1 cellular context compared by ENCODE assay signal in the genomic region with DNA sequence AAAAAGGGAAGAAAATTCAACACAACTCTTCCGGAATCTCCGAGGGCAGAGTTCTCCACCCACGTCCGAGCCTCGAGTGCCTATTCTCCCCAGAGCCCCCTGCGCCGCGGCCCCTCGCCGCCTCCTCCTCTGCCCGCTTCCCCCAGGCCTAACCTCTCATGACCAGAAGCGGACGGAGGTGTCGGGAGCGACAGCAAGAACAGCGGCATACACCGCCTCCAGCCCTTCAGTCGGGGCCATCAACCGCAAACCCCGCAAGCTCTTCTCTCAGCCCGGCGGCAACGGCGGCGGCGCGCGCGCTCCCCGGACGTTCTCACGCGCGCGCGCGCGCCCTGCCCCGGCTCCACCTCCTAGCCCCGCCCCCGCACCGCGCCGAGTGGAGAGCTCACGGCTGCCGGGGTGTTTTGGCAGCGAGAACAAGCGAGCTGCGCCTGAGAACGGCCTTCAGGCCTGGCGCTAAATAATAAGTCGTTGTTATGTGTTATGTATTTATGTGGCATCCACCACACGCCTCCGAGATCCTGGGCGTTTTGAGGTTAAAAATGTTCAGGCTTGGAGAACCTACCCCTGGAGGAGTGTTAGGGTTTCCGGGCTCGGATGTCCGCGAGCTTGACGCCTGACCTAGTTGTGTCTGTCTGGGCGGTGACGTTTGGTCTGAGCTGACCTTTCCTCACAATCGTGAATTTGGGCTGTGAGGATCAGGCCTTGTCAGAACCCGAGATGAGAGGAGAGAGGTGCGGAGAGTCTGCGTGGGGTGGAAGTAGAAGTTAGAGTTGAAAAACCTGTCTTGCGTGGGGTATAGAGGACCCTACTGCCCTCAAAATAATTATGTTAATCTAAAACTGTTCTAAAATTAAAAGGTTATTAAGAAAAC.
TF ChIP-seq lines count a peak whose summit lies in the region.

A gene with protein sequence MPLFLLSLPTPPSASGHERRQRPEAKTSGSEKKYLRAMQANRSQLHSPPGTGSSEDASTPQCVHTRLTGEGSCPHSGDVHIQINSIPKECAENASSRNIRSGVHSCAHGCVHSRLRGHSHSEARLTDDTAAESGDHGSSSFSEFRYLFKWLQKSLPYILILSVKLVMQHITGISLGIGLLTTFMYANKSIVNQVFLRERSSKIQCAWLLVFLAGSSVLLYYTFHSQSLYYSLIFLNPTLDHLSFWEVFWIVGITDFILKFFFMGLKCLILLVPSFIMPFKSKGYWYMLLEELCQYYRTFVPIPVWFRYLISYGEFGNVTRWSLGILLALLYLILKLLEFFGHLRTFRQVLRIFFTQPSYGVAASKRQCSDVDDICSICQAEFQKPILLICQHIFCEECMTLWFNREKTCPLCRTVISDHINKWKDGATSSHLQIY (minus strand): TSS at position 286 of the 874 bp plus-strand sequence. CDS start 77 bp downstream, at position 209.

TF ChIP-seq in K562, 482 proteins besides CTCF, POLR2A, EP300 and RAD21 (continued from another document and continues in another):
- TF ChIP-seq NR2C1 (IDR thresholded peaks at IDR 0.05) (peak; percentile 75), NR2C1 (tag; IDR thresholded peaks at IDR 0.05) (peak; percentile 63; the same call in 1 of the 2 replicates), ZNF764 (CRISPR knock-in tag; IDR thresholded peaks at IDR 0.05; ENCODE audit: low read depth) (no peak), ZNF324 (CRISPR knock-in tag; IDR thresholded peaks at IDR 0.05) (no peak), ZNF551 (CRISPR knock-in tag; IDR thresholded peaks at IDR 0.05) (no peak), L3MBTL2 (IDR thresholded peaks at IDR 0.05) (peak; percentile 81), ZNF778 (CRISPR knock-in tag; IDR thresholded peaks at IDR 0.05) (no peak), ZBTB8A (IDR thresholded peaks at IDR 0.05; ENCODE audit: partially characterized antibody) (no peak), SETDB1 (IDR thresholded peaks at IDR 0.05; ENCODE audit: low read length) (no peak), PTTG1 (tag; IDR thresholded peaks at IDR 0.05; ENCODE audit: low read depth) (no peak), ZNF146 (CRISPR knock-in tag; IDR thresholded peaks at IDR 0.05; ENCODE audit: unreplicated experiment) (no peak), MCM5 (IDR thresholded peaks at IDR 0.05; ENCODE audit: low read depth) (no peak), SIN3B (IDR thresholded peaks at IDR 0.05; ENCODE audit: low read depth) (0 out of 2 replicates have a peak, but pooled peaks have one; percentile 25), ZNF253 (CRISPR knock-in tag; conservative IDR thresholded peaks at IDR 0.05) (no peak), POLR2G (IDR thresholded peaks at IDR 0.05; ENCODE audit: low read depth, low read length) (peak; percentile 96), CBX8 (IDR thresholded peaks at IDR 0.05; ENCODE audit: borderline replicate concordance, extremely low read depth, low read depth, low read length, poor library complexity, severe bottlenecking) (no peak), PYGO2 (tag; IDR thresholded peaks at IDR 0.05) (no peak), ZNF23 (CRISPR knock-in tag; IDR thresholded peaks at IDR 0.05) (no peak), PCBP2 (IDR thresholded peaks at IDR 0.05; ENCODE audit: low read depth, low read length, poor library complexity, severe bottlenecking) (no peak), KHSRP (IDR thresholded peaks at IDR 0.05) (no peak), ZNF507 (tag; conservative IDR thresholded peaks at IDR 0.05) (no peak)
- TF ChIP-seq, protein P1, sequence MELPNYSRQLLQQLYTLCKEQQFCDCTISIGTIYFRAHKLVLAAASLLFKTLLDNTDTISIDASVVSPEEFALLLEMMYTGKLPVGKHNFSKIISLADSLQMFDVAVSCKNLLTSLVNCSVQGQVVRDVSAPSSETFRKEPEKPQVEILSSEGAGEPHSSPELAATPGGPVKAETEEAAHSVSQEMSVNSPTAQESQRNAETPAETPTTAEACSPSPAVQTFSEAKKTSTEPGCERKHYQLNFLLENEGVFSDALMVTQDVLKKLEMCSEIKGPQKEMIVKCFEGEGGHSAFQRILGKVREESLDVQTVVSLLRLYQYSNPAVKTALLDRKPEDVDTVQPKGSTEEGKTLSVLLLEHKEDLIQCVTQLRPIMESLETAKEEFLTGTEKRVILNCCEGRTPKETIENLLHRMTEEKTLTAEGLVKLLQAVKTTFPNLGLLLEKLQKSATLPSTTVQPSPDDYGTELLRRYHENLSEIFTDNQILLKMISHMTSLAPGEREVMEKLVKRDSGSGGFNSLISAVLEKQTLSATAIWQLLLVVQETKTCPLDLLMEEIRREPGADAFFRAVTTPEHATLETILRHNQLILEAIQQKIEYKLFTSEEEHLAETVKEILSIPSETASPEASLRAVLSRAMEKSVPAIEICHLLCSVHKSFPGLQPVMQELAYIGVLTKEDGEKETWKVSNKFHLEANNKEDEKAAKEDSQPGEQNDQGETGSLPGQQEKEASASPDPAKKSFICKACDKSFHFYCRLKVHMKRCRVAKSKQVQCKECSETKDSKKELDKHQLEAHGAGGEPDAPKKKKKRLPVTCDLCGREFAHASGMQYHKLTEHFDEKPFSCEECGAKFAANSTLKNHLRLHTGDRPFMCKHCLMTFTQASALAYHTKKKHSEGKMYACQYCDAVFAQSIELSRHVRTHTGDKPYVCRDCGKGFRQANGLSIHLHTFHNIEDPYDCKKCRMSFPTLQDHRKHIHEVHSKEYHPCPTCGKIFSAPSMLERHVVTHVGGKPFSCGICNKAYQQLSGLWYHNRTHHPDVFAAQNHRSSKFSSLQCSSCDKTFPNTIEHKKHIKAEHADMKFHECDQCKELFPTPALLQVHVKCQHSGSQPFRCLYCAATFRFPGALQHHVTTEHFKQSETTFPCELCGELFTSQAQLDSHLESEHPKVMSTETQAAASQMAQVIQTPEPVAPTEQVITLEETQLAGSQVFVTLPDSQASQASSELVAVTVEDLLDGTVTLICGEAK (IDR thresholded peaks at IDR 0.05): peak; percentile 36; the same call in 1 of the 2 replicates
- TF ChIP-seq, protein P1 (CRISPR knock-in tag; IDR thresholded peaks at IDR 0.05): no peak
- TF ChIP-seq, protein P2, sequence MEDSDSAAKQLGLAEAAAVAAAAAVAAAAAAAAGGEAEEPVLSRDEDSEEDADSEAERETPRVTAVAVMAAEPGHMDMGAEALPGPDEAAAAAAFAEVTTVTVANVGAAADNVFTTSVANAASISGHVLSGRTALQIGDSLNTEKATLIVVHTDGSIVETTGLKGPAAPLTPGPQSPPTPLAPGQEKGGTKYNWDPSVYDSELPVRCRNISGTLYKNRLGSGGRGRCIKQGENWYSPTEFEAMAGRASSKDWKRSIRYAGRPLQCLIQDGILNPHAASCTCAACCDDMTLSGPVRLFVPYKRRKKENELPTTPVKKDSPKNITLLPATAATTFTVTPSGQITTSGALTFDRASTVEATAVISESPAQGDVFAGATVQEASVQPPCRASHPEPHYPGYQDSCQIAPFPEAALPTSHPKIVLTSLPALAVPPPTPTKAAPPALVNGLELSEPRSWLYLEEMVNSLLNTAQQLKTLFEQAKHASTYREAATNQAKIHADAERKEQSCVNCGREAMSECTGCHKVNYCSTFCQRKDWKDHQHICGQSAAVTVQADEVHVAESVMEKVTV (CRISPR knock-in tag; IDR thresholded peaks at IDR 0.05): no peak
- TF ChIP-seq, protein P3, sequence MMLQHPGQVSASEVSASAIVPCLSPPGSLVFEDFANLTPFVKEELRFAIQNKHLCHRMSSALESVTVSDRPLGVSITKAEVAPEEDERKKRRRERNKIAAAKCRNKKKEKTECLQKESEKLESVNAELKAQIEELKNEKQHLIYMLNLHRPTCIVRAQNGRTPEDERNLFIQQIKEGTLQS (IDR thresholded peaks at IDR 0.05): no peak
- TF ChIP-seq, protein P3 (CRISPR knock-in tag; conservative IDR thresholded peaks at IDR 0.05): no peak
- TF ChIP-seq, protein P4, sequence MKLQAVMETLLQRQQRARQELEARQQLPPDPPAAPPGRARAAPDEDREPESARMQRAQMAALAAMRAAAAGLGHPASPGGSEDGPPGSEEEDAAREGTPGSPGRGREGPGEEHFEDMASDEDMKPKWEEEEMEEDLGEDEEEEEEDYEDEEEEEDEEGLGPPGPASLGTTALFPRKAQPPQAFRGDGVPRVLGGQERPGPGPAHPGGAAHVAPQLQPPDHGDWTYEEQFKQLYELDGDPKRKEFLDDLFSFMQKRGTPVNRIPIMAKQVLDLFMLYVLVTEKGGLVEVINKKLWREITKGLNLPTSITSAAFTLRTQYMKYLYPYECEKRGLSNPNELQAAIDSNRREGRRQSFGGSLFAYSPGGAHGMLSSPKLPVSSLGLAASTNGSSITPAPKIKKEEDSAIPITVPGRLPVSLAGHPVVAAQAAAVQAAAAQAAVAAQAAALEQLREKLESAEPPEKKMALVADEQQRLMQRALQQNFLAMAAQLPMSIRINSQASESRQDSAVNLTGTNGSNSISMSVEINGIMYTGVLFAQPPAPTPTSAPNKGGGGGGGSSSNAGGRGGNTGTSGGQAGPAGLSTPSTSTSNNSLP (IDR thresholded peaks at IDR 0.05; ENCODE audit: borderline replicate concordance, low read depth, low read length): no peak
- TF ChIP-seq, protein P5, sequence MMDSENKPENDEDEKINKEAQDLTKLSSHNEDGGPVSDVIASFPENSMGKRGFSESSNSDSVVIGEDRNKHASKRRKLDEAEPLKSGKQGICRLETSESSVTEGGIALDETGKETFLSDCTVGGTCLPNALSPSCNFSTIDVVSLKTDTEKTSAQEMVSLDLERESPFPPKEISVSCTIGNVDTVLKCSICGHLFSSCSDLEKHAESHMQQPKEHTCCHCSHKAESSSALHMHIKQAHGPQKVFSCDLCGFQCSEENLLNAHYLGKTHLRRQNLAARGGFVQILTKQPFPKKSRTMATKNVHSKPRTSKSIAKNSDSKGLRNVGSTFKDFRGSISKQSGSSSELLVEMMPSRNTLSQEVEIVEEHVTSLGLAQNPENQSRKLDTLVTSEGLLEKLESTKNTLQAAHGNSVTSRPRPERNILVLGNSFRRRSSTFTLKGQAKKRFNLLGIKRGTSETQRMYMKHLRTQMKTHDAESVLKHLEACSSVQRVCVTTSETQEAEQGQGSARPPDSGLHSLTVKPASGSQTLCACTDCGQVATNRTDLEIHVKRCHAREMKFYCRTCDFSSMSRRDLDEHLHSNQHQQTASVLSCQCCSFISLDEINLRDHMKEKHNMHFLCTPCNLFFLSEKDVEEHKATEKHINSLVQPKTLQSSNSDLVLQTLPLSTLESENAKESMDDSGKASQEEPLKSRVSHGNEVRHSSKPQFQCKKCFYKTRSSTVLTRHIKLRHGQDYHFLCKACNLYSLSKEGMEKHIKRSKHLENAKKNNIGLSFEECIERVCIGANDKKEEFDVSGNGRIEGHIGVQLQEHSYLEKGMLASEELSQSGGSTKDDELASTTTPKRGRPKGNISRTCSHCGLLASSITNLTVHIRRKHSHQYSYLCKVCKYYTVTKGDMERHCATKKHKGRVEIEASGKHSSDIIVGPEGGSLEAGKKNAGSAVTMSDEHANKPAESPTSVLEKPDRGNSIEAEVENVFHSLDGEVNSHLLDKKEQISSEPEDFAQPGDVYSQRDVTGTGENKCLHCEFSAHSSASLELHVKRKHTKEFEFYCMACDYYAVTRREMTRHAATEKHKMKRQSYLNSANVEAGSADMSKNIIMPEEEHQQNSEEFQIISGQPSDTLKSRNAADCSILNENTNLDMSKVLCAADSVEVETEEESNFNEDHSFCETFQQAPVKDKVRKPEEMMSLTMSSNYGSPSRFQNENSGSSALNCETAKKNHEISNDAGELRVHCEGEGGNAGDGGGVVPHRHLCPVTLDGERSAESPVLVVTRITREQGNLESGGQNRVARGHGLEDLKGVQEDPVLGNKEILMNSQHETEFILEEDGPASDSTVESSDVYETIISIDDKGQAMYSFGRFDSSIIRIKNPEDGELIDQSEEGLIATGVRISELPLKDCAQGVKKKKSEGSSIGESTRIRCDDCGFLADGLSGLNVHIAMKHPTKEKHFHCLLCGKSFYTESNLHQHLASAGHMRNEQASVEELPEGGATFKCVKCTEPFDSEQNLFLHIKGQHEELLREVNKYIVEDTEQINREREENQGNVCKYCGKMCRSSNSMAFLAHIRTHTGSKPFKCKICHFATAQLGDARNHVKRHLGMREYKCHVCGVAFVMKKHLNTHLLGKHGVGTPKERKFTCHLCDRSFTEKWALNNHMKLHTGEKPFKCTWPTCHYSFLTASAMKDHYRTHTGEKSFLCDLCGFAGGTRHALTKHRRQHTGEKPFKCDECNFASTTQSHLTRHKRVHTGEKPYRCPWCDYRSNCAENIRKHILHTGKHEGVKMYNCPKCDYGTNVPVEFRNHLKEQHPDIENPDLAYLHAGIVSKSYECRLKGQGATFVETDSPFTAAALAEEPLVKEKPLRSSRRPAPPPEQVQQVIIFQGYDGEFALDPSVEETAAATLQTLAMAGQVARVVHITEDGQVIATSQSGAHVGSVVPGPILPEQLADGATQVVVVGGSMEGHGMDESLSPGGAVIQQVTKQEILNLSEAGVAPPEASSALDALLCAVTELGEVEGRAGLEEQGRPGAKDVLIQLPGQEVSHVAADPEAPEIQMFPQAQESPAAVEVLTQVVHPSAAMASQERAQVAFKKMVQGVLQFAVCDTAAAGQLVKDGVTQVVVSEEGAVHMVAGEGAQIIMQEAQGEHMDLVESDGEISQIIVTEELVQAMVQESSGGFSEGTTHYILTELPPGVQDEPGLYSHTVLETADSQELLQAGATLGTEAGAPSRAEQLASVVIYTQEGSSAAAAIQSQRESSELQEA (IDR thresholded peaks at IDR 0.05; ENCODE audit: low read depth): no peak
